ENCODE assay signal across 8 cellular contexts in genomic region chr10:52779541-52780390, GRCh38. TPM values are rescaled to one million over a fixed set of nuclear protein-coding genes. Genes with fewer than 3 reads are reported as not detected.
DNase-seq lines count a peak whose midpoint lies in the region; ATAC-seq and TF ChIP-seq lines count a peak whose summit lies in the region.

No MANE protein-coding gene starts in this region.

- H3K4me1 Mint-ChIP-seq in activated CD4-positive, alpha-beta T cell treated with anti-CD3 and anti-CD28 coated beads for 36 hours, result no peaks in the 10 kb centered on the region
- H3K4me1 Mint-ChIP-seq in endothelial cell (ENCODE audit: unreplicated experiment), result no peaks in the 10 kb centered on the region

- H3K23ac ChIP-seq in mesendoderm (ENCODE audit: low read length), result no peak overlapping the region

- H3K36me3 Mint-ChIP-seq in activated CD4-positive, alpha-beta T cell treated with anti-CD3 and anti-CD28 coated beads for 36 hours (ENCODE audit: low read depth), result no peaks in the 10 kb centered on the region
- no peaks in the 10 kb centered on the region for H3K36me3 Mint-ChIP-seq in endothelial cell (ENCODE audit: low read depth, unreplicated experiment)

- no peak overlapping the region for H4K5ac ChIP-seq in mesendoderm (ENCODE audit: low read length)

- H3K4ac ChIP-seq in mesendoderm (ENCODE audit: low read depth, low read length), result no peak overlapping the region

- intact Hi-C loops in activated CD4-positive, alpha-beta T cell treated with anti-CD3 and anti-CD28 coated beads for 36 hours (cut with DNase I, micrococcal nuclease), result loop anchor here (1.0 to 5.0 kb wide), 5 partner anchors 38 to 471 kb away; partner anchors contain the start of gene DKK1 (in 1 of the 2)
- intact Hi-C loops in tibial artery (cut with DNase I; ENCODE audit: low total_unique reads), result no loop called here

- H2BK120ac ChIP-seq in mesendoderm (ENCODE audit: low read depth, low read length), result no peak overlapping the region

- H3K79me2 ChIP-seq in mesendoderm (ENCODE audit: control insufficient read depth, insufficient read depth, low read length), result no peaks in the 10 kb centered on the region

- H3K36me3 ChIP-seq in mesendoderm (ENCODE audit: control insufficient read depth, insufficient read depth, low read length) (no peaks in the 10 kb centered on the region), tibial artery (no peaks in the 10 kb centered on the region)

- TF ChIP-seq CTCF in endothelial cell (IDR thresholded peaks at IDR 0.05; ENCODE audit: unreplicated experiment) (peak; percentile 85), tibial artery (IDR thresholded peaks at IDR 0.05) (peak; percentile 68 to 71)

- WGBS in mesendoderm (ENCODE audit: extremely low coverage, insufficient coverage, low lambda C conversion rate), result no CpG with 5 or more reads among the region's 13 CpGs

- H3K4me2 ChIP-seq in mesendoderm (ENCODE audit: low read length), result no peak overlapping the region

- peak; percentile 74 for DNase-seq in activated CD4-positive, alpha-beta T cell treated with anti-CD3 and anti-CD28 coated beads for 36 hours
- no peak for DNase-seq in activated CD4-positive, alpha-beta T cell treated with anti-CD3 and anti-CD28 coated beads for 4 hours
- peak in 60 of 76 experiments; percentile 4 to 84 (median 50) for DNase-seq in HUDEP-2 (lab: John Stamatoyannopoulos, UW; ENCODE audit: unreplicated experiment in 76 of 76)
- peak; percentile 73 for DNase-seq in T1000 (lab: John Stamatoyannopoulos, UW)
- DNase-seq in endothelial cell (ENCODE audit: low spot score), result peak; percentile 92
- peak; percentile 85 for DNase-seq in mesendoderm
- peak; percentile 33 to 66 for DNase-seq in tibial artery

- no peak overlapping the region for H2BK5ac ChIP-seq in mesendoderm (ENCODE audit: low read length)

- H3K9me3 Mint-ChIP-seq in activated CD4-positive, alpha-beta T cell treated with anti-CD3 and anti-CD28 coated beads for 36 hours (ENCODE audit: low read depth), result no peaks in the 10 kb centered on the region
- no peaks in the 10 kb centered on the region for H3K9me3 Mint-ChIP-seq in endothelial cell (ENCODE audit: unreplicated experiment)

- peaks cover 4% of the 10 kb centered on the region for H3K27me3 Mint-ChIP-seq in activated CD4-positive, alpha-beta T cell treated with anti-CD3 and anti-CD28 coated beads for 36 hours
- H3K27me3 Mint-ChIP-seq in endothelial cell (ENCODE audit: unreplicated experiment), result peaks cover 3% of the 10 kb centered on the region

- CTCF ChIA-PET in activated CD4-positive, alpha-beta T cell treated with anti-CD3 and anti-CD28 coated beads for 36 hours (lab: Charles Lee), result interaction anchor here (0.6 to 2.8 kb wide), 7 partner anchors 8 to 135 kb away, joined by 3 to 19 read pairs (median 3); no protein-coding TSS in a partner anchor

- H3K79me1 ChIP-seq in mesendoderm (ENCODE audit: low read length), result no peaks in the 10 kb centered on the region

- H3K4me3 Mint-ChIP-seq in activated CD4-positive, alpha-beta T cell treated with anti-CD3 and anti-CD28 coated beads for 36 hours, result no peak overlapping the region
- H3K4me3 Mint-ChIP-seq in endothelial cell (ENCODE audit: unreplicated experiment), result no peak overlapping the region

- no peaks in the 10 kb centered on the region for H3K9me3 ChIP-seq in tibial artery

- no peak overlapping the region for H2AK5ac ChIP-seq in mesendoderm (ENCODE audit: low read length)

- peak; percentile 68 for ATAC-seq in activated CD4-positive, alpha-beta T cell treated with anti-CD3 and anti-CD28 coated beads for 36 hours
- ATAC-seq in GM21786 (IDR thresholded peaks at IDR 0.05; ENCODE audit: unreplicated experiment), result peak; percentile 92

- no peak overlapping the region for H3K56ac ChIP-seq in mesendoderm (ENCODE audit: low read length)

- POLR2A ChIA-PET in activated CD4-positive, alpha-beta T cell treated with anti-CD3 and anti-CD28 coated beads for 36 hours (lab: Charles Lee), result no interaction called here

- no peaks in the 10 kb centered on the region for H3K4me1 ChIP-seq in mesendoderm (ENCODE audit: control insufficient read depth, low read depth, low read length)
- H3K4me1 ChIP-seq in tibial artery, result no peaks in the 10 kb centered on the region

- H3K18ac ChIP-seq in mesendoderm (ENCODE audit: low read length), result no peak overlapping the region

- H3K27me3 ChIP-seq in mesendoderm (ENCODE audit: insufficient read depth, low read length, poor library complexity), result no peaks in the 10 kb centered on the region
- peaks cover 0 to 19% of the 10 kb centered on the region in 2 donors for H3K27me3 ChIP-seq in tibial artery

- H4K8ac ChIP-seq in mesendoderm (ENCODE audit: low read depth, low read length), result no peak overlapping the region

- no peak overlapping the region for H3K27ac ChIP-seq in mesendoderm (ENCODE audit: low read depth, low read length)
- H3K27ac ChIP-seq in tibial artery, result no peak overlapping the region

- no peak overlapping the region for H3K27ac Mint-ChIP-seq in activated CD4-positive, alpha-beta T cell treated with anti-CD3 and anti-CD28 coated beads for 36 hours
- no peak overlapping the region for H3K27ac Mint-ChIP-seq in endothelial cell (ENCODE audit: unreplicated experiment)

- H3K9ac ChIP-seq in mesendoderm (ENCODE audit: low read length), result no peak overlapping the region

- H2BK15ac ChIP-seq in mesendoderm (replicated peaks; ENCODE audit: low read depth), result no peak overlapping the region

- H3K4me3 ChIP-seq in mesendoderm (ENCODE audit: low read length) (no peak overlapping the region), tibial artery (no peak overlapping the region)

RNA-seq across cellular contexts. Expression of gene MBL2, which starts 7.2 kb away (rescaled TPM):
- total RNA-seq in activated CD4-positive, alpha-beta T cell treated with anti-CD3 and anti-CD28 coated beads for 36 hours, result not detected
- total RNA-seq in endothelial cell (ENCODE audit: unreplicated experiment), result not detected
- not detected for polyA plus RNA-seq in mesendoderm (2013, experiment 1 of 2)
- polyA plus RNA-seq in mesendoderm (2013, experiment 2 of 2), result not detected

Comparison
In these comparisons a context has a peak if more than half of its experiments do, and no peak if none do; other contexts are left out.
1. DNase-seq: peak in activated CD4-positive, alpha-beta T cell treated with anti-CD3 and anti-CD28 coated beads for 36 hours (single experiment), HUDEP-2 (60 of 76), T1000 (single experiment), endothelial cell (single experiment), mesendoderm (single experiment) and tibial artery (2 of 2); none in activated CD4-positive, alpha-beta T cell treated with anti-CD3 and anti-CD28 coated beads for 4 hours (0 of 2).